In genomic region chr6:34390531-34391013, GRCh38 we compare ENCODE assay signal across 8 cellular contexts. TPM values are rescaled to one million over a fixed set of nuclear protein-coding genes. Genes with fewer than 3 reads are reported as not detected.
DNase-seq lines count a peak whose midpoint lies in the region; ATAC-seq lines count a peak whose summit lies in the region.

No MANE protein-coding gene starts in this region.

- peak overlapping the region; percentile 97 for H3K4me2 ChIP-seq in GM23248 (ENCODE audit: unreplicated experiment)

- H3K27me3 ChIP-seq in GM23248 (replicated peaks; ENCODE audit: insufficient read depth) (no peaks in the 10 kb centered on the region), SJSA1 (replicated peaks) (no peaks in the 10 kb centered on the region), stomach smooth muscle (ENCODE audit: control insufficient read depth in 1 of 2, insufficient read depth in 2 of 2, low read length in 2 of 2) (no peaks in the 10 kb centered on the region)

- H2AFZ ChIP-seq in GM23248: no peak overlapping the region

- H3K4me3 ChIP-seq in GM23248 (peak overlapping the region; percentile 76), SJSA1 (peak overlapping the region; percentile 91), iPS-11a (ENCODE audit: low read depth, low read length) (peak overlapping the region; percentile 77), stomach smooth muscle (ENCODE audit: low read length in 2 of 2) (peak overlapping the region; percentile 52 to 91)

- H3K9me2 ChIP-seq in GM23248 (ENCODE audit: insufficient read depth): no peaks in the 10 kb centered on the region

- ATAC-seq in GM21576 (IDR thresholded peaks at IDR 0.05; ENCODE audit: unreplicated experiment): no peak

- DNase-seq in GM23248: peak; percentile 12
- DNase-seq in SJSA1 (ENCODE audit: low read depth in 1 of 2, low spot score in 2 of 2): no peak
- no peak for DNase-seq in glomerular visceral epithelial cell (ENCODE audit: extremely low spot score)
- DNase-seq in activated CD4-positive, alpha-beta T cell treated with anti-CD3 and anti-CD28 coated beads for 1 hour: no peak
- DNase-seq in stimulated activated naive CD4-positive, alpha-beta T cell treated with Interleukin-2 at 50 U/mL for 16 hours (lab: John Stamatoyannopoulos, UW): no peak

- H3K36me3 ChIP-seq in GM23248 (ENCODE audit: low read depth) (no peaks in the 10 kb centered on the region), SJSA1 (peaks cover 7% of the 10 kb centered on the region), stomach smooth muscle (ENCODE audit: control insufficient read depth in 2 of 2, insufficient read depth in 2 of 2, low read length in 2 of 2) (no peaks in the 10 kb centered on the region)

- H3K9me3 ChIP-seq in GM23248 (ENCODE audit: low read depth) (no peaks in the 10 kb centered on the region), SJSA1 (replicated peaks) (no peaks in the 10 kb centered on the region), stomach smooth muscle (ENCODE audit: control insufficient read depth in 2 of 2, low read length in 2 of 2) (no peaks in the 10 kb centered on the region)

- H3K4me1 ChIP-seq in GM23248 (ENCODE audit: insufficient read depth) (peaks cover 15% of the 10 kb centered on the region), SJSA1 (replicated peaks) (peaks cover 8% of the 10 kb centered on the region), stomach smooth muscle (ENCODE audit: control insufficient read depth, insufficient read depth, low read length) (peaks cover 10% of the 10 kb centered on the region)

- peaks cover 18% of the 10 kb centered on the region for H3F3A ChIP-seq in GM23248 (ENCODE audit: insufficient read depth)

- peaks cover 67% of the 10 kb centered on the region for H3K79me2 ChIP-seq in GM23248 (ENCODE audit: insufficient read depth)

- in situ Hi-C loops in GM23248 (cut with MboI): no loop called here

- WGBS in GM23248 (ENCODE audit: low coverage in 1 of 2, low lambda C conversion rate in 2 of 2, missing lambda C conversion rate in 2 of 2), 2 experiments: 66 to 68% methylated on average over 6 of the region's 6 CpGs

- peaks cover 7% of the 10 kb centered on the region; the same call in 1 of the 2 replicates for H4K20me1 ChIP-seq in GM23248 (ENCODE audit: insufficient read depth)

- H3K27ac ChIP-seq in GM23248 (peak overlapping the region; percentile 69), SJSA1 (peak overlapping the region; percentile 55), stomach smooth muscle (ENCODE audit: low read length) (peak overlapping the region; percentile 37)

- peak overlapping the region; percentile 84 for H3K9ac ChIP-seq in GM23248
- peak overlapping the region; percentile 38 to 76 for H3K9ac ChIP-seq in stomach smooth muscle (ENCODE audit: low read length in 2 of 2)

RNA-seq across cellular contexts. Expression of gene NUDT3, which starts 1.9 kb away (rescaled TPM):
- 11.5 and 13.8 TPM in 2 replicates for total RNA-seq in GM23248 (2014; rRNA removed; shearing (Covaris generic))
- 8.1 and 8.9 TPM in 2 replicates for polyA plus RNA-seq in GM23248 (2016; fragmentation: Nextera tagmentation; extraction: Ambion mirVana)
- total RNA-seq in SJSA1 (2014; rRNA removed; shearing (Covaris generic)): 17.1 and 20.2 TPM in 2 replicates

RNA-seq across cellular contexts. Expression of gene RPS10, which starts 35.3 kb away (rescaled TPM):
- total RNA-seq in GM23248 (2014; rRNA removed; shearing (Covaris generic)): 1,857 and 2,539 TPM in 2 replicates
- polyA plus RNA-seq in GM23248 (2016; fragmentation: Nextera tagmentation; extraction: Ambion mirVana): 573 and 596 TPM in 2 replicates
- 2,695 and 2,751 TPM in 2 replicates for total RNA-seq in SJSA1 (2014; rRNA removed; shearing (Covaris generic))
